In the genomic region with DNA sequence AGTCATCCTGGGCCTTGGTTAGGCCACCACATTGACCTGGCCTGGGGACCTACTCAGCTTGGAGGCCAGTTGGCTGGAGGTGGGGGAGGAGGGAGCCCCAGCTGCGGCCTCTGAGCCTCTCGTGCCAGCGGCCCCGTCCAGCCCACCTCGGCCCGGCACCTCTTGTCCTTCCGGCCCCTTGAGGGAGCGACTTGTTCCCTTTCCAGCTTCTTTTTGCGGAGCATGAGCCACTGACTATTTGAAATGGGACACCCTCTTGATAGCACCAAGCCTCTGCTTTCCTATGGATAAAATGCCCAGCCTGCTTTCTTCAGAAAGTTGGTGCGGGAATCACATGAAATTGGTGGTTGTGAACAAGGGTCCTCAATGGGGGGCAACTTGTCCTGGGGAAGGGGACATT, we compare ENCODE assay signal across 17 cellular contexts. TPM values are rescaled to one million over a fixed set of nuclear protein-coding genes. Genes with fewer than 3 reads are reported as not detected.
DNase-seq lines count a peak whose midpoint lies in the region; ATAC-seq and TF ChIP-seq lines count a peak whose summit lies in the region.
"Had no signal": no experiment of that assay in that cellular context is flagged by ENCODE, and none has a peak within 500 bp of the region (broad histone marks: within the 10 kb centered on the region; RNA-seq: fewer than 3 reads in every experiment).

No MANE protein-coding gene starts in this region.

- intact Hi-C loops in psoas muscle (cut with DNase I) = no loop called here

- H3K9me3 Mint-ChIP-seq in nephron = no peaks in the 10 kb centered on the region
- H3K9me3 Mint-ChIP-seq: CD4-positive, alpha-beta memory T cell; H9 had no signal

- WGBS in psoas muscle, 3 donors = 48 to 77% (median 72%) methylated on average over 10 of the region's 10 CpGs

- H3K4me3 Mint-ChIP-seq in nephron = no peak overlapping the region
- H3K4me3 Mint-ChIP-seq: CD4-positive, alpha-beta memory T cell; H9 had no signal

- TF ChIP-seq CTCF in nephron (IDR thresholded peaks at IDR 0.05; ENCODE audit: unreplicated experiment in 3 of 3) = no peak
- TF ChIP-seq CTCF in psoas muscle (IDR thresholded peaks at IDR 0.05) = no peak

- H3K9me3 ChIP-seq in psoas muscle = no peaks in the 10 kb centered on the region

- H3K27ac ChIP-seq in psoas muscle = no peak overlapping the region
- H3K27ac ChIP-seq in caudate nucleus (ENCODE audit: low read depth, low read length) = no peak overlapping the region
- H3K27ac ChIP-seq: GM23248 had no signal

- no peaks in the 10 kb centered on the region for H3K4me1 ChIP-seq in psoas muscle

- peak; percentile 3 for DNase-seq in iPS-NIHi7 (ENCODE audit: extremely low spot score)
- peak in 1 of 2 donors; percentile 57 for DNase-seq in psoas muscle
- no peak for DNase-seq in caudate nucleus (lab: John Stamatoyannopoulos, UW)
- no peak for DNase-seq in NCI-H1417 treated with DMSO at 0.1 percent for 48 hours (lab: John Stamatoyannopoulos, UW)
- DNase-seq: C1 segment of cervical spinal cord; Calu3; CD4-positive, alpha-beta memory T cell; COR-L47; DMS53; DMS79 treated with DMSO at 0.1 percent for 48 hours; GF-D8; GM23248; H9 had no signal

- peak overlapping the region in 2 of 3 experiments; percentile 31 to 63 for H3K27ac Mint-ChIP-seq in nephron
- H3K27ac Mint-ChIP-seq: CD4-positive, alpha-beta memory T cell; H9 had no signal

- no peaks in the 10 kb centered on the region for H3K36me3 Mint-ChIP-seq in nephron (ENCODE audit: low read depth)
- H3K36me3 Mint-ChIP-seq: CD4-positive, alpha-beta memory T cell had no signal

- H3K27me3 ChIP-seq in psoas muscle (ENCODE audit: insufficient read depth in 3 of 3, low read length in 2 of 3) = no peaks in the 10 kb centered on the region

- H3K27me3 Mint-ChIP-seq in nephron (ENCODE audit: low read depth) = peaks cover 27% of the 10 kb centered on the region

- ATAC-seq in psoas muscle (peak in 3 of 4 donors; percentile 56 to 84 (median 63)), HG03442 (IDR thresholded peaks at IDR 0.05; ENCODE audit: unreplicated experiment) (no peak), HG02938 (IDR thresholded peaks at IDR 0.05; ENCODE audit: unreplicated experiment) (no peak)
- ATAC-seq: HCT116 had no signal

- H3K4me3 ChIP-seq in psoas muscle = no peak overlapping the region
- H3K4me3 ChIP-seq: GM23248 had no signal

- no peaks in the 10 kb centered on the region for H3K36me3 ChIP-seq in psoas muscle (ENCODE audit: insufficient read depth in 1 of 2, low read depth in 1 of 2)

- H3K4me1 Mint-ChIP-seq in nephron = peaks cover 7% of the 10 kb centered on the region
- H3K4me1 Mint-ChIP-seq: CD4-positive, alpha-beta memory T cell had no signal

RNA-seq across cellular contexts. Expression of a gene that starts 24.7 kb away (rescaled TPM):
- 100 to 1,000 TPM in 1 of 4 donors, 10 to 100 TPM in 3; 25.6 to 108 (median 43.3) TPM for total RNA-seq in psoas muscle
- 10 to 100 TPM; 18.8 to 52.5 (median 36.1) TPM for polyA plus RNA-seq in psoas muscle
- polyA plus RNA-seq: CD4-positive, alpha-beta memory T cell had no signal

Comparison
In these comparisons a context has a peak if more than half of its experiments do, and no peak if none do; other contexts are left out.
1. ATAC-seq: peak in psoas muscle (3 of 4); none in HG03442 (single experiment) and HG02938 (single experiment).